13 cellular contexts compared by ENCODE assay signal in the genomic region with DNA sequence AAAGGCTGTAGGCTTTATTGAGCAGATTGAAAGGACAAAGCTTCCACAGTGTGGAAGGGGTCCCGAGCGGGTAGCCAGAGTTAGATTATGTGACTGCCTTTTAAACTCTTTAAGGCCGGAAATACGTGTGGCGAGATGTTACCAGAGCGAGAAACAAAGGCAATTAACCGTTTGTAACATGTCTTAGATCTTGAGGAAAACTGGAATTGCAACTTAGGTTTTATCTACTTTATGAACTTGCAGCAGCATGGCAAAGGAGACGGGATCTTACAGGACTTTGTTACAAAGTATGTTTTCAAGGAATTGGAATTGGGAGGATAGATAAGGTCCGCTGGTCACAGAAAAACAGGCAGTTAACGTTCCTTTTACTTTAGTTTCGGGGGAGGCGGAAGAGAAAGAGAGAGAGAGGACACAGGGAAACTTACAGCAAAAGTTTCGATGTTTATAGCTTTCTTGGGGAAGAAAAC.
A peak's percentile ranks its signal among the peaks of the same experiment; 100 is the strongest.
DNase-seq lines count a peak whose midpoint lies in the region; ATAC-seq and TF ChIP-seq lines count a peak whose summit lies in the region.
"Had no signal": no experiment of that assay in that cellular context is flagged by ENCODE, and none has a peak within 500 bp of the region (broad histone marks: within the 10 kb centered on the region; RNA-seq: fewer than 3 reads in every experiment).

No MANE protein-coding gene starts in this region.

- H3K27ac Mint-ChIP-seq in T-helper 17 cell, result no peak overlapping the region

- H2AFZ ChIP-seq in smooth muscle cell (ENCODE audit: low read depth) (peak overlapping the region; percentile 75), SK-N-SH (ENCODE audit: low read depth) (no peak overlapping the region)

- H3K9me3 ChIP-seq in T-helper 17 cell (ENCODE audit: control insufficient read depth, low read length, poor library complexity, severe bottlenecking), result no peaks in the 10 kb centered on the region
- no peaks in the 10 kb centered on the region for H3K9me3 ChIP-seq in smooth muscle cell (replicated peaks; ENCODE audit: low read depth)
- H3K9me3 ChIP-seq in SK-N-SH, result no peaks in the 10 kb centered on the region
- H3K9me3 ChIP-seq: Peyer's patch had no signal

- H3K4me2 ChIP-seq in smooth muscle cell (peak overlapping the region; percentile 78), SK-N-SH (no peak overlapping the region)

- peaks cover 9% of the 10 kb centered on the region for H3K9me3 Mint-ChIP-seq in activated T-cell treated with anti-CD3 and anti-CD28 coated beads, Interleukin-2, amount 50 U/mL, for 4 hours

- 12% methylated on average over 13 of the region's 13 CpGs for WGBS in smooth muscle cell (ENCODE audit: low lambda C conversion rate)
- 50% methylated on average over 13 of the region's 13 CpGs for WGBS in SK-N-SH (ENCODE audit: low lambda C conversion rate)

- H3K4me3 Mint-ChIP-seq in activated T-cell treated with anti-CD3 and anti-CD28 coated beads, Interleukin-2, amount 50 U/mL, for 4 hours, result peak overlapping the region; percentile 25
- peak overlapping the region; percentile 4 for H3K4me3 Mint-ChIP-seq in T-helper 17 cell

- peak overlapping the region; percentile 1 for H3K9ac ChIP-seq in smooth muscle cell (ENCODE audit: low read depth)
- H3K9ac ChIP-seq in SK-N-SH, result no peak overlapping the region

- H3K4me3 ChIP-seq in smooth muscle cell, result peak overlapping the region; percentile 41
- H3K4me3 ChIP-seq in SK-N-SH (ENCODE audit: low read depth in 2 of 2, low read length in 1 of 2), result no peak overlapping the region
- H3K4me3 ChIP-seq: Peyer's patch had no signal

- DNase-seq in activated T-cell treated with anti-CD3 and anti-CD28 coated beads, Interleukin-2, amount 50 U/mL, for 4 hours, result no peak
- no peak for DNase-seq in activated T-cell treated with anti-CD3 and anti-CD28 coated beads, Interleukin-2, amount 50 U/mL, for 48 hours
- DNase-seq in T-helper 17 cell (no peak), foreskin melanocyte (peak; percentile 66), smooth muscle cell (lab: John Stamatoyannopoulos, UW; ENCODE audit: unreplicated experiment) (no peak), SK-N-SH (no peak), iPS-NIHi7 (ENCODE audit: extremely low spot score) (no peak), NCI-H2227 treated with DMSO at 0.1 percent for 48 hours (lab: John Stamatoyannopoulos, UW) (no peak)
- DNase-seq: ACHN, IMR-90, NCI-H2081 treated with DMSO at 0.1 percent for 48 hours, Peyer's patch had no signal

- POLR2A ChIA-PET in SK-N-SH (lab: Yijun Ruan, JAX), result no interaction called here

- TF ChIP-seq CTCF in smooth muscle cell (IDR thresholded peaks at IDR 0.05; ENCODE audit: borderline replicate concordance, insufficient read depth, poor library complexity, severe bottlenecking) (no peak), SK-N-SH (IDR thresholded peaks at IDR 0.05) (no peak)

- H3F3A ChIP-seq in smooth muscle cell (ENCODE audit: low read depth) (no peaks in the 10 kb centered on the region), SK-N-SH (replicated peaks; ENCODE audit: insufficient read depth) (no peaks in the 10 kb centered on the region)

- H3K36me3 Mint-ChIP-seq in activated T-cell treated with anti-CD3 and anti-CD28 coated beads, Interleukin-2, amount 50 U/mL, for 4 hours (ENCODE audit: insufficient read depth), result no peaks in the 10 kb centered on the region
- H3K36me3 Mint-ChIP-seq in T-helper 17 cell (ENCODE audit: low read depth), result no peaks in the 10 kb centered on the region

- no peak for TF ChIP-seq RAD21 in SK-N-SH (IDR thresholded peaks at IDR 0.05; ENCODE audit: low read length)

- H3K36me3 ChIP-seq in smooth muscle cell (ENCODE audit: low read depth), result no peaks in the 10 kb centered on the region
- no peaks in the 10 kb centered on the region for H3K36me3 ChIP-seq in SK-N-SH (replicated peaks in 1 of 2; ENCODE audit: control insufficient read depth in 1 of 2, insufficient read depth in 2 of 2, low read length in 1 of 2)
- H3K36me3 ChIP-seq: Peyer's patch had no signal

- CTCF ChIA-PET in SK-N-SH (lab: Yijun Ruan, JAX), result no interaction called here

- no peak for ATAC-seq in activated T-cell treated with anti-CD3 and anti-CD28 coated beads, Interleukin-2, amount 50 U/mL, for 4 hours
- no peak for ATAC-seq in T-helper 17 cell

- TF ChIP-seq EP300 in SK-N-SH (IDR thresholded peaks at IDR 0.05; ENCODE audit: borderline replicate concordance in 1 of 2, low read depth in 1 of 2, low read length in 1 of 2), result no peak

- H3K79me2 ChIP-seq in smooth muscle cell (ENCODE audit: low read depth), result no peaks in the 10 kb centered on the region
- no peaks in the 10 kb centered on the region for H3K79me2 ChIP-seq in SK-N-SH (ENCODE audit: insufficient read depth)

- H3K27ac ChIP-seq in smooth muscle cell (ENCODE audit: low read depth) (no peak overlapping the region), SK-N-SH (ENCODE audit: low read depth in 2 of 2, low read length in 1 of 2) (no peak overlapping the region)
- H3K27ac ChIP-seq: Peyer's patch, VCaP had no signal

- no peaks in the 10 kb centered on the region for H4K20me1 ChIP-seq in smooth muscle cell (ENCODE audit: low read depth)
- no peaks in the 10 kb centered on the region for H4K20me1 ChIP-seq in SK-N-SH (ENCODE audit: insufficient read depth)

- H3K27me3 ChIP-seq in smooth muscle cell (ENCODE audit: low read depth), result no peaks in the 10 kb centered on the region
- H3K27me3 ChIP-seq in SK-N-SH (ENCODE audit: insufficient read depth), result no peaks in the 10 kb centered on the region
- H3K27me3 ChIP-seq: Peyer's patch had no signal

- H3K9me2 ChIP-seq in SK-N-SH, result 0 out of 2 replicates have a peak, but pooled peaks cover 3% of the 10 kb centered on the region

- H3K27me3 Mint-ChIP-seq in activated T-cell treated with anti-CD3 and anti-CD28 coated beads, Interleukin-2, amount 50 U/mL, for 4 hours (ENCODE audit: low read depth), result no peaks in the 10 kb centered on the region
- H3K27me3 Mint-ChIP-seq in T-helper 17 cell, result no peaks in the 10 kb centered on the region

- no peaks in the 10 kb centered on the region for H3K4me1 Mint-ChIP-seq in activated T-cell treated with anti-CD3 and anti-CD28 coated beads, Interleukin-2, amount 50 U/mL, for 4 hours (ENCODE audit: low read depth)
- no peaks in the 10 kb centered on the region for H3K4me1 Mint-ChIP-seq in T-helper 17 cell

- H3K4me1 ChIP-seq in smooth muscle cell (ENCODE audit: low read depth), result no peaks in the 10 kb centered on the region
- H3K4me1 ChIP-seq in SK-N-SH (ENCODE audit: control insufficient read depth in 1 of 2, insufficient read depth in 2 of 2, low read depth in 1 of 2, low read length in 1 of 2), result no peaks in the 10 kb centered on the region
- H3K4me1 ChIP-seq: Peyer's patch had no signal

TF ChIP-seq in SK-N-SH, 30 proteins besides CTCF, POLR2A, EP300 and RAD21 (continues in another document):
- no peak for TF ChIP-seq POLR2AphosphoS5 (IDR thresholded peaks at IDR 0.05; ENCODE audit: low read depth, low read length)
- TF ChIP-seq TCF12 (IDR thresholded peaks at IDR 0.05), result no peak
- TF ChIP-seq, protein P1, sequence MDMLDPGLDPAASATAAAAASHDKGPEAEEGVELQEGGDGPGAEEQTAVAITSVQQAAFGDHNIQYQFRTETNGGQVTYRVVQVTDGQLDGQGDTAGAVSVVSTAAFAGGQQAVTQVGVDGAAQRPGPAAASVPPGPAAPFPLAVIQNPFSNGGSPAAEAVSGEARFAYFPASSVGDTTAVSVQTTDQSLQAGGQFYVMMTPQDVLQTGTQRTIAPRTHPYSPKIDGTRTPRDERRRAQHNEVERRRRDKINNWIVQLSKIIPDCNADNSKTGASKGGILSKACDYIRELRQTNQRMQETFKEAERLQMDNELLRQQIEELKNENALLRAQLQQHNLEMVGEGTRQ (IDR thresholded peaks at IDR 0.05; ENCODE audit: borderline replicate concordance, low read depth, low read length), result no peak
- TF ChIP-seq TAF1 (IDR thresholded peaks at IDR 0.05; ENCODE audit: borderline replicate concordance, low read depth, low read length), result no peak
- TF ChIP-seq GATA2 (CRISPR knock-in tag; IDR thresholded peaks at IDR 0.05), result no peak
- no peak for TF ChIP-seq FOXJ3 (CRISPR knock-in tag; IDR thresholded peaks at IDR 0.05)
- no peak for TF ChIP-seq MXI1 (IDR thresholded peaks at IDR 0.05; ENCODE audit: low read depth, low read length)
- TF ChIP-seq REST (IDR thresholded peaks at IDR 0.05; ENCODE audit: low read depth, low read length), result no peak
- no peak for TF ChIP-seq RFX5 (IDR thresholded peaks at IDR 0.05; ENCODE audit: low read length)
- no peak for TF ChIP-seq NFIC (IDR thresholded peaks at IDR 0.05; ENCODE audit: borderline replicate concordance)
